In genomic region chr2:122239440-122239839, GRCh38 we compare ENCODE assay signal across 22 cellular contexts.
DNase-seq lines count a peak whose midpoint lies in the region; ATAC-seq, FAIRE-seq and TF ChIP-seq lines count a peak whose summit lies in the region.
"Had no signal": no experiment of that assay in that cellular context is flagged by ENCODE, and none has a peak within 500 bp of the region (broad histone marks: within the 10 kb centered on the region; RNA-seq: fewer than 3 reads in every experiment).

No MANE protein-coding gene starts in this region.

- H3K23ac ChIP-seq in H1 (ENCODE audit: insufficient read length) (no peak overlapping the region), mesendoderm (ENCODE audit: low read length) (no peak overlapping the region)

- H3K4me3 ChIP-seq in H1 (ENCODE audit: extremely low read depth in 1 of 4, insufficient read depth in 2 of 4, low read depth in 3 of 4, low read length in 4 of 4) (no peak overlapping the region), mesendoderm (ENCODE audit: low read length) (no peak overlapping the region), Peyer's patch (no peak overlapping the region)
- H3K4me3 ChIP-seq: BLaER1 had no signal

- no peak overlapping the region for H2AFZ ChIP-seq in H1 (ENCODE audit: low read length)

- H4K20me1 ChIP-seq in H1 (replicated peaks in 1 of 2; ENCODE audit: control insufficient read depth in 1 of 2, insufficient read depth in 2 of 2, low read length in 2 of 2) = no peaks in the 10 kb centered on the region
- H4K20me1 ChIP-seq: BLaER1 had no signal

- H3K79me2 ChIP-seq in H1 (ENCODE audit: control insufficient read depth in 1 of 2, insufficient read depth in 2 of 2, low read length in 2 of 2) (no peaks in the 10 kb centered on the region), mesendoderm (ENCODE audit: control insufficient read depth, insufficient read depth, low read length) (no peaks in the 10 kb centered on the region)

- CTCF ChIA-PET in H1 (lab: Charles Lee; ENCODE audit: partially characterized antibody) = interaction anchor here (0.5 to 1.8 kb wide), 4 partner anchors 9 to 179 kb away, joined by 3 to 4 read pairs (median 3); no protein-coding TSS in a partner anchor

- H3K4me2 ChIP-seq in H1 (ENCODE audit: insufficient read depth in 1 of 2, low read depth in 2 of 2, low read length in 2 of 2) (no peak overlapping the region), mesendoderm (ENCODE audit: low read length) (no peak overlapping the region)
- H3K4me2 ChIP-seq: BLaER1 had no signal

- H3K56ac ChIP-seq in H1 (replicated peaks; ENCODE audit: insufficient read length, low read depth, low read length) (no peak overlapping the region), mesendoderm (ENCODE audit: low read length) (no peak overlapping the region)

- TF ChIP-seq RAD21 in H1 (IDR thresholded peaks at IDR 0.05 in 1 of 2, conservative IDR thresholded peaks at IDR 0.05 in 1 of 2; ENCODE audit: low read depth in 2 of 2, low read length in 2 of 2) = no peak; a peak in 1 of 4 replicates

- POLR2A ChIA-PET in H1 (lab: Charles Lee; ENCODE audit: partially characterized antibody) = no interaction called here

- TF ChIP-seq POLR2A in H1 (IDR thresholded peaks at IDR 0.05; ENCODE audit: control extremely low read depth in 1 of 2, low read depth in 2 of 2, low read length in 2 of 2) (no peak), Peyer's patch (IDR thresholded peaks at IDR 0.05) (no peak)

- H3K9ac ChIP-seq in H1 (replicated peaks in 1 of 4; ENCODE audit: extremely low read depth in 1 of 4, low read depth in 3 of 4, low read length in 3 of 4) (no peak overlapping the region), mesendoderm (ENCODE audit: low read length) (no peak overlapping the region)
- H3K9ac ChIP-seq: BLaER1 had no signal

- H2BK120ac ChIP-seq in H1 (replicated peaks; ENCODE audit: low read depth, low read length) (no peak overlapping the region), mesendoderm (ENCODE audit: low read depth, low read length) (no peak overlapping the region)

- peaks cover 74% of the 10 kb centered on the region for H3K27me3 Mint-ChIP-seq in mesothelial cell of epicardium (ENCODE audit: low read depth)
- H3K27me3 Mint-ChIP-seq: CD4-positive, CD25-positive, alpha-beta regulatory T cell had no signal

- H3K4me1 ChIP-seq in H1 (replicated peaks in 1 of 4; ENCODE audit: control insufficient read depth in 3 of 4, insufficient read depth in 4 of 4, low read length in 3 of 4) (no peaks in the 10 kb centered on the region), mesendoderm (ENCODE audit: control insufficient read depth, low read depth, low read length) (no peaks in the 10 kb centered on the region), Peyer's patch (no peaks in the 10 kb centered on the region)

- no peak overlapping the region for H3K14ac ChIP-seq in H1 (ENCODE audit: insufficient read length)

- ATAC-seq in GM21786 (IDR thresholded peaks at IDR 0.05; ENCODE audit: unreplicated experiment) = no peak

- H3K9me3 Mint-ChIP-seq in mesothelial cell of epicardium = no peaks in the 10 kb centered on the region

- H2BK12ac ChIP-seq in H1 (ENCODE audit: low read depth, low read length) = no peak overlapping the region

- H2BK20ac ChIP-seq in H1 (ENCODE audit: low read length) = no peak overlapping the region

- H2AK5ac ChIP-seq in H1 (ENCODE audit: low read depth, low read length) (no peak overlapping the region), mesendoderm (ENCODE audit: low read length) (no peak overlapping the region)

- TF ChIP-seq CTCF in H1 (IDR thresholded peaks at IDR 0.05; ENCODE audit: control extremely low read depth in 1 of 3, insufficient read depth in 1 of 3, low read depth in 1 of 3, low read length in 3 of 3) (peak in 2 of 3 experiments; percentile 8 to 33; a peak in 2 of 4 replicates), Peyer's patch (IDR thresholded peaks at IDR 0.05) (no peak), mesothelial cell of epicardium (IDR thresholded peaks at IDR 0.05; ENCODE audit: unreplicated experiment) (no peak)

- H2BK15ac ChIP-seq in H1 (ENCODE audit: low read length) (no peak overlapping the region), mesendoderm (replicated peaks; ENCODE audit: low read depth) (no peak overlapping the region)

- H3K18ac ChIP-seq in H1 (ENCODE audit: extremely low read depth, low read length) (no peak overlapping the region), mesendoderm (ENCODE audit: low read length) (no peak overlapping the region)

- H3K27ac Mint-ChIP-seq in mesothelial cell of epicardium = no peak overlapping the region

- H4K91ac ChIP-seq in H1 (replicated peaks; ENCODE audit: insufficient read length, low read length) = no peak overlapping the region

- TF ChIP-seq EP300 in H1 (IDR thresholded peaks at IDR 0.05; ENCODE audit: borderline replicate concordance in 1 of 2, low read depth in 2 of 2, low read length in 2 of 2) = no peak

- H2BK5ac ChIP-seq in H1 (ENCODE audit: low read depth, low read length) = no peak overlapping the region
- no peak overlapping the region for H2BK5ac ChIP-seq in mesendoderm (ENCODE audit: low read length)

- WGBS in H1 (ENCODE audit: extremely low coverage in 1 of 2, insufficient coverage in 1 of 2, insufficient read length in 1 of 2, insufficient replicate concordance in 2 of 2, low coverage in 1 of 2, low lambda C conversion rate in 2 of 2, missing lambda C conversion rate in 1 of 2), 2 experiments = 90% methylated on average over 9 of the region's 9 CpGs; no CpG with 5 or more reads in 1 of the 2 experiments
- no CpG with 5 or more reads among the region's 9 CpGs for WGBS in mesendoderm (ENCODE audit: extremely low coverage, insufficient coverage, low lambda C conversion rate)

- H3K4me3 Mint-ChIP-seq in mesothelial cell of epicardium = no peak overlapping the region
- H3K4me3 Mint-ChIP-seq: CD4-positive, CD25-positive, alpha-beta regulatory T cell had no signal

- H4K8ac ChIP-seq in H1 (ENCODE audit: extremely low read depth, insufficient read depth, low read length) (no peak overlapping the region), mesendoderm (ENCODE audit: low read depth, low read length) (no peak overlapping the region)

- H4K5ac ChIP-seq in H1 (ENCODE audit: insufficient read length, low read depth, low read length) (no peak overlapping the region), mesendoderm (ENCODE audit: low read length) (no peak overlapping the region)

- H3K27me3 ChIP-seq in H1 (replicated peaks in 1 of 4; ENCODE audit: control insufficient read depth in 3 of 4, extremely low read depth in 1 of 4, insufficient read depth in 3 of 4, low read length in 3 of 4) (no peaks in the 10 kb centered on the region), mesendoderm (ENCODE audit: insufficient read depth, low read length, poor library complexity) (no peaks in the 10 kb centered on the region), Peyer's patch (no peaks in the 10 kb centered on the region)
- H3K27me3 ChIP-seq: BLaER1 had no signal

- FAIRE-seq in H1 (lab: Jason Lieb, UNC) = no peak
- FAIRE-seq: GM18507, H54, HTR-8/SVneo had no signal

- H3K27ac ChIP-seq in H1 (ENCODE audit: low read depth, low read length) = no peak overlapping the region
- H3K27ac ChIP-seq in mesendoderm (ENCODE audit: low read depth, low read length) = no peak overlapping the region
- no peak overlapping the region for H3K27ac ChIP-seq in Peyer's patch
- H3K27ac ChIP-seq: BLaER1, RWPE1 had no signal

- H3K4me1 Mint-ChIP-seq in mesothelial cell of epicardium = peaks cover under 1% of the 10 kb centered on the region
- H3K4me1 Mint-ChIP-seq: CD4-positive, CD25-positive, alpha-beta regulatory T cell had no signal

- H3K79me1 ChIP-seq in H1 (ENCODE audit: low read depth, low read length) (no peaks in the 10 kb centered on the region), mesendoderm (ENCODE audit: low read length) (no peaks in the 10 kb centered on the region)

- no peak overlapping the region for H3K4ac ChIP-seq in H1 (replicated peaks; ENCODE audit: insufficient read length, low read depth, low read length)
- no peak overlapping the region for H3K4ac ChIP-seq in mesendoderm (ENCODE audit: low read depth, low read length)

- H3K36me3 ChIP-seq in H1 (ENCODE audit: control insufficient read depth in 2 of 4, insufficient read depth in 4 of 4, low read length in 3 of 4) (no peaks in the 10 kb centered on the region), mesendoderm (ENCODE audit: control insufficient read depth, insufficient read depth, low read length) (no peaks in the 10 kb centered on the region), Peyer's patch (no peaks in the 10 kb centered on the region)
- H3K36me3 ChIP-seq: BLaER1 had no signal

- no peaks in the 10 kb centered on the region; a peak in 1 of 4 replicates for H3K9me3 ChIP-seq in H1 (ENCODE audit: insufficient read depth in 2 of 2, low read depth in 1 of 2, low read length in 1 of 2)
- H3K9me3 ChIP-seq in Peyer's patch = no peaks in the 10 kb centered on the region
- H3K9me3 ChIP-seq: BLaER1 had no signal

- no peaks in the 10 kb centered on the region for H3K36me3 Mint-ChIP-seq in mesothelial cell of epicardium
- H3K36me3 Mint-ChIP-seq: CD4-positive, CD25-positive, alpha-beta regulatory T cell had no signal

- H3K23me2 ChIP-seq in H1 (ENCODE audit: low read depth, low read length) = no peaks in the 10 kb centered on the region

- DNase-seq in Daoy (ENCODE audit: low read depth) (peak; percentile 10), NCI-H82 (lab: John Stamatoyannopoulos, UW) (peak; percentile 73), H1 (ENCODE audit: low read depth in 1 of 2, low spot score in 2 of 2) (no peak), mesendoderm (peak; percentile 46), islet precursor cell (no peak), Peyer's patch (no peak), mesothelial cell of epicardium (ENCODE audit: low spot score in 2 of 2, unreplicated experiment in 2 of 2) (no peak)
- DNase-seq: CD4-positive, CD25-positive, alpha-beta regulatory T cell; KBM-7; NCI-H1105 treated with DMSO at 0.1 percent for 48 hours; NCI-H146; NCI-H1930; NCI-H446; NCI-H524 treated with DMSO at 0.1 percent for 48 hours; NCI-H774; SHP77 had no signal

TF ChIP-seq in H1, 55 proteins besides CTCF, POLR2A, EP300 and RAD21 (continues in another document):
- no peak for TF ChIP-seq NANOG (IDR thresholded peaks at IDR 0.05; ENCODE audit: insufficient read depth, low read depth, low read length, poor library complexity, severe bottlenecking)
- TF ChIP-seq CHD1 (IDR thresholded peaks at IDR 0.05; ENCODE audit: low read depth, low read length) = no peak
- no peak for TF ChIP-seq BRCA1 (IDR thresholded peaks at IDR 0.05; ENCODE audit: low read depth, low read length)
- no peak for TF ChIP-seq RNF2 (IDR thresholded peaks at IDR 0.05; ENCODE audit: borderline replicate concordance, low read depth, low read length, missing control alignments, poor library complexity, severe bottlenecking)
- no peak for TF ChIP-seq SIX5 (IDR thresholded peaks at IDR 0.05; ENCODE audit: low read depth, low read length)
- TF ChIP-seq TCF12 (IDR thresholded peaks at IDR 0.05; ENCODE audit: low read depth, low read length) = no peak
- no peak for TF ChIP-seq SIRT6 (IDR thresholded peaks at IDR 0.05; ENCODE audit: low read length)
- no peak for TF ChIP-seq PHF8 (conservative IDR thresholded peaks at IDR 0.05; ENCODE audit: low read depth, low read length)
- no peak for TF ChIP-seq MAFK (IDR thresholded peaks at IDR 0.05; ENCODE audit: low read depth, low read length)
- TF ChIP-seq TAF1 (IDR thresholded peaks at IDR 0.05; ENCODE audit: low read depth, low read length) = no peak
- no peak for TF ChIP-seq JUN (IDR thresholded peaks at IDR 0.05; ENCODE audit: low read depth, low read length)

Comparison
In these comparisons a context has a peak if more than half of its experiments do, and no peak if none do; other contexts are left out.
1. DNase-seq: peak in Daoy (single experiment), NCI-H82 (single experiment) and mesendoderm (single experiment); none in H1 (0 of 2), islet precursor cell (single experiment), Peyer's patch (0 of 3) and mesothelial cell of epicardium (0 of 2).
2. CTCF ChIP-seq: peak in H1 (2 of 3); none in Peyer's patch (0 of 6) and mesothelial cell of epicardium (single experiment).